ENCODE assay signal across 1 cellular context in genomic region chr12:101823891-101824290, GRCh38.
TF ChIP-seq lines count a peak whose summit lies in the region.

No MANE protein-coding gene starts in this region.

TF ChIP-seq in HepG2, 621 proteins besides CTCF, POLR2A, EP300 and RAD21:
- TF ChIP-seq ZNF430 (CRISPR knock-in tag; IDR thresholded peaks at IDR 0.05) (no peak), ZNF781 (CRISPR knock-in tag; IDR thresholded peaks at IDR 0.05; ENCODE audit: borderline replicate concordance, not compliant biosample characterization) (no peak), MED8 (CRISPR knock-in tag; IDR thresholded peaks at IDR 0.05; ENCODE audit: insufficient replicate concordance) (no peak), HNRNPUL1 (IDR thresholded peaks at IDR 0.05; ENCODE audit: low read depth, low read length) (no peak), RAD51 (IDR thresholded peaks at IDR 0.05; ENCODE audit: borderline replicate concordance) (no peak), ZNF563 (CRISPR knock-in tag; IDR thresholded peaks at IDR 0.05) (no peak), ZNF782 (CRISPR knock-in tag; IDR thresholded peaks at IDR 0.05; ENCODE audit: borderline replicate concordance) (no peak), SSRP1 (CRISPR knock-in tag; IDR thresholded peaks at IDR 0.05) (no peak), ZNF431 (CRISPR knock-in tag; IDR thresholded peaks at IDR 0.05; ENCODE audit: borderline replicate concordance, low read depth) (no peak), ZSCAN22 (CRISPR knock-in tag; IDR thresholded peaks at IDR 0.05) (no peak), ZNF850 (CRISPR knock-in tag; conservative IDR thresholded peaks at IDR 0.05) (no peak), ZNF569 (CRISPR knock-in tag; IDR thresholded peaks at IDR 0.05; ENCODE audit: borderline replicate concordance) (no peak), DPF2 (CRISPR knock-in tag; IDR thresholded peaks at IDR 0.05; ENCODE audit: borderline replicate concordance, low read depth) (no peak), ZNF570 (CRISPR knock-in tag; IDR thresholded peaks at IDR 0.05; ENCODE audit: borderline replicate concordance) (no peak), TGIF2 (CRISPR knock-in tag; IDR thresholded peaks at IDR 0.05) (no peak), ZNF30 (CRISPR knock-in tag; IDR thresholded peaks at IDR 0.05) (no peak), GZF1 (CRISPR knock-in tag; IDR thresholded peaks at IDR 0.05) (no peak)
